23 cellular contexts compared by ENCODE assay signal in genomic region chr17:44601574-44602372, GRCh38. TPM values are rescaled to one million over a fixed set of nuclear protein-coding genes. Genes with fewer than 3 reads are reported as not detected.
DNase-seq lines count a peak whose midpoint lies in the region; ATAC-seq, FAIRE-seq and TF ChIP-seq lines count a peak whose summit lies in the region.
"Had no signal": no experiment of that assay in that cellular context is flagged by ENCODE, and none has a peak within 500 bp of the region (broad histone marks: within the 10 kb centered on the region; RNA-seq: fewer than 3 reads in every experiment).

No MANE protein-coding gene starts in this region.

- H2AK5ac ChIP-seq in H1 (ENCODE audit: low read depth, low read length) = no peak overlapping the region

- H2BK15ac ChIP-seq in H1 (ENCODE audit: low read length) = peak overlapping the region; percentile 81; the same call in 1 of the 2 replicates

- peaks cover 0 to 5% (median 4%) of the 10 kb centered on the region in 11 experiments; a peak in 8 of 22 replicates for H3K9me3 ChIP-seq in BLaER1 treated with 17β-estradiol and CSF1 and Interleukin-3, amounts not matched to agents 10 nM and 100 nM (replicated peaks in 1 of 11)
- H3K9me3 ChIP-seq in MG63 (no peaks in the 10 kb centered on the region), H1 (ENCODE audit: insufficient read depth in 2 of 2, low read depth in 1 of 2, low read length in 1 of 2) (no peaks in the 10 kb centered on the region), neural progenitor cell (ENCODE audit: low read depth) (no peaks in the 10 kb centered on the region)
- H3K9me3 ChIP-seq: gastroesophageal sphincter, ovary, sigmoid colon had no signal

- peak overlapping the region; percentile 1 for H3K27ac Mint-ChIP-seq in neural progenitor cell
- no peak overlapping the region for H3K27ac Mint-ChIP-seq in activated CD4-positive, alpha-beta T cell treated with anti-CD3 and anti-CD28 coated beads, Interleukin-2, amount 10 ng/mL, durations not matched to agents 24 days and 14 days
- H3K27ac Mint-ChIP-seq: activated B cell treated with CpG ODN at 0.5 μM for 24 hours; activated T-cell treated with anti-CD3 and anti-CD28 coated beads, Interleukin-2, amount 50 U/mL, for 72 hours; stimulated activated naive CD8-positive, alpha-beta T cell treated with anti-CD3 and anti-CD28 coated beads, Interleukin-15, Interleukin-2, amounts not matched to agents 100 ng/mL and 50 ng/mL, for 24 hours had no signal

- H3K27ac ChIP-seq in BLaER1 treated with 17β-estradiol and CSF1 and Interleukin-3, amounts not matched to agents 10 nM and 100 nM = peak overlapping the region in 7 of 11 experiments; percentile 53 to 86 (median 71); a peak in 14 of 22 replicates
- H3K27ac ChIP-seq in H1 (ENCODE audit: low read depth, low read length) (no peak overlapping the region), neural progenitor cell (no peak overlapping the region)
- H3K27ac ChIP-seq: gastroesophageal sphincter, ovary, sigmoid colon had no signal

- no peaks in the 10 kb centered on the region for H3K9me3 Mint-ChIP-seq in neural progenitor cell
- no peaks in the 10 kb centered on the region for H3K9me3 Mint-ChIP-seq in activated CD4-positive, alpha-beta T cell treated with anti-CD3 and anti-CD28 coated beads, Interleukin-2, amount 10 ng/mL, durations not matched to agents 24 days and 14 days
- H3K9me3 Mint-ChIP-seq: activated B cell treated with CpG ODN at 0.5 μM for 24 hours; activated naive CD4-positive, alpha-beta T cell treated with anti-CD3 and anti-CD28 coated beads, Interleukin-2, amount 50 U/mL, for 24 hours; activated T-cell treated with anti-CD3 and anti-CD28 coated beads, Interleukin-2, amount 50 U/mL, for 72 hours; stimulated activated naive CD8-positive, alpha-beta T cell treated with anti-CD3 and anti-CD28 coated beads, Interleukin-15, Interleukin-2, amounts not matched to agents 100 ng/mL and 50 ng/mL, for 24 hours; type B pancreatic cell had no signal

- peaks cover 11% of the 10 kb centered on the region for H3F3A ChIP-seq in neural progenitor cell (ENCODE audit: low read depth)

- H3K79me1 ChIP-seq in H1 (ENCODE audit: low read depth, low read length) = no peaks in the 10 kb centered on the region

- no peaks in the 10 kb centered on the region for H3K36me3 ChIP-seq in BLaER1 treated with 17β-estradiol and CSF1 and Interleukin-3, amounts not matched to agents 10 nM and 100 nM
- H3K36me3 ChIP-seq in MG63 = no peaks in the 10 kb centered on the region
- H3K36me3 ChIP-seq in H1 (ENCODE audit: control insufficient read depth in 2 of 4, insufficient read depth in 4 of 4, low read length in 3 of 4) = no peaks in the 10 kb centered on the region
- H3K36me3 ChIP-seq in neural progenitor cell = no peaks in the 10 kb centered on the region
- H3K36me3 ChIP-seq: gastroesophageal sphincter, ovary, sigmoid colon had no signal

- no peak overlapping the region for H3K56ac ChIP-seq in H1 (replicated peaks; ENCODE audit: insufficient read length, low read depth, low read length)

- ATAC-seq in GM21576 (IDR thresholded peaks at IDR 0.05; ENCODE audit: unreplicated experiment) (no peak), GM18502 (IDR thresholded peaks at IDR 0.05; ENCODE audit: poor library complexity, unreplicated experiment) (no peak), GM21390 (IDR thresholded peaks at IDR 0.05; ENCODE audit: unreplicated experiment) (no peak)
- ATAC-seq: activated T-cell treated with anti-CD3 and anti-CD28 coated beads, Interleukin-2, amount 50 U/mL, for 72 hours; gastroesophageal sphincter; left cardiac atrium had no signal

- no peak overlapping the region for H3K4ac ChIP-seq in H1 (replicated peaks; ENCODE audit: insufficient read length, low read depth, low read length)

- no peaks in the 10 kb centered on the region for H3K36me3 Mint-ChIP-seq in neural progenitor cell
- H3K36me3 Mint-ChIP-seq in activated CD4-positive, alpha-beta T cell treated with anti-CD3 and anti-CD28 coated beads, Interleukin-2, amount 10 ng/mL, durations not matched to agents 24 days and 14 days (ENCODE audit: low read depth) = no peaks in the 10 kb centered on the region
- H3K36me3 Mint-ChIP-seq: activated naive CD4-positive, alpha-beta T cell treated with anti-CD3 and anti-CD28 coated beads, Interleukin-2, amount 50 U/mL, for 24 hours; type B pancreatic cell had no signal

- H2BK12ac ChIP-seq in H1 (ENCODE audit: low read depth, low read length) = peak overlapping the region; percentile 60; the same call in 1 of the 2 replicates

- peak overlapping the region in 8 of 11 experiments; percentile 13 to 70 (median 56); a peak in 13 of 22 replicates for H3K9ac ChIP-seq in BLaER1 treated with 17β-estradiol and CSF1 and Interleukin-3, amounts not matched to agents 10 nM and 100 nM
- H3K9ac ChIP-seq in H1 (replicated peaks in 1 of 4; ENCODE audit: extremely low read depth in 1 of 4, low read depth in 3 of 4, low read length in 3 of 4) (no peak overlapping the region), neural progenitor cell (no peak overlapping the region)

- peaks cover 32 to 82% (median 77%) of the 10 kb centered on the region in 10 experiments for H3K4me1 ChIP-seq in BLaER1 treated with 17β-estradiol and CSF1 and Interleukin-3, amounts not matched to agents 10 nM and 100 nM
- H3K4me1 ChIP-seq in H1 (replicated peaks in 1 of 4; ENCODE audit: control insufficient read depth in 3 of 4, insufficient read depth in 4 of 4, low read length in 3 of 4) (peaks cover 5 to 11% (median 9%) of the 10 kb centered on the region in 4 experiments), neural progenitor cell (peaks cover 16% of the 10 kb centered on the region)

- peak overlapping the region; percentile 34 to 96 (median 88) for H3K4me2 ChIP-seq in BLaER1 treated with 17β-estradiol and CSF1 and Interleukin-3, amounts not matched to agents 10 nM and 100 nM
- H3K4me2 ChIP-seq in H1 (ENCODE audit: insufficient read depth in 1 of 2, low read depth in 2 of 2, low read length in 2 of 2) = no peak overlapping the region
- no peak overlapping the region for H3K4me2 ChIP-seq in neural progenitor cell

- H2BK20ac ChIP-seq in H1 (ENCODE audit: low read length) = no peak overlapping the region

- H4K5ac ChIP-seq in H1 (ENCODE audit: insufficient read length, low read depth, low read length) = no peak overlapping the region

- no peak for TF ChIP-seq POLR2A in H1 (IDR thresholded peaks at IDR 0.05; ENCODE audit: control extremely low read depth in 1 of 2, low read depth in 2 of 2, low read length in 2 of 2)

- TF ChIP-seq RAD21 in H1 (IDR thresholded peaks at IDR 0.05 in 1 of 2, conservative IDR thresholded peaks at IDR 0.05 in 1 of 2; ENCODE audit: low read depth in 2 of 2, low read length in 2 of 2) = no peak

- H2BK5ac ChIP-seq in H1 (ENCODE audit: low read depth, low read length) = 0 out of 2 replicates have a peak overlapping the region, but pooled peaks have one; percentile 35

- peaks cover 10% of the 10 kb centered on the region for H3K27me3 Mint-ChIP-seq in neural progenitor cell (ENCODE audit: insufficient read depth, low read depth)
- H3K27me3 Mint-ChIP-seq in activated CD4-positive, alpha-beta T cell treated with anti-CD3 and anti-CD28 coated beads, Interleukin-2, amount 10 ng/mL, durations not matched to agents 24 days and 14 days = peaks cover 10% of the 10 kb centered on the region

- 90% methylated on average over 21 of the region's 25 CpGs; no CpG with 5 or more reads in 1 of the 2 experiments for WGBS in H1 (ENCODE audit: extremely low coverage in 1 of 2, insufficient coverage in 1 of 2, insufficient read length in 1 of 2, insufficient replicate concordance in 2 of 2, low coverage in 1 of 2, low lambda C conversion rate in 2 of 2, missing lambda C conversion rate in 1 of 2), 2 experiments

- intact Hi-C loops in activated CD4-positive, alpha-beta T cell treated with anti-CD3 and anti-CD28 coated beads, Interleukin-2, amount 10 ng/mL, durations not matched to agents 24 days and 14 days (cut with micrococcal nuclease) = no loop called here

- peaks cover 0 to 6% (median 0%) of the 10 kb centered on the region in 11 experiments; a peak in 2 of 22 replicates for H3K27me3 ChIP-seq in BLaER1 treated with 17β-estradiol and CSF1 and Interleukin-3, amounts not matched to agents 10 nM and 100 nM
- H3K27me3 ChIP-seq in MG63 (no peaks in the 10 kb centered on the region), H1 (replicated peaks in 1 of 4; ENCODE audit: control insufficient read depth in 3 of 4, extremely low read depth in 1 of 4, insufficient read depth in 3 of 4, low read length in 3 of 4) (no peaks in the 10 kb centered on the region), neural progenitor cell (no peaks in the 10 kb centered on the region)
- H3K27me3 ChIP-seq: ovary, sigmoid colon had no signal

- H3K18ac ChIP-seq in H1 (ENCODE audit: extremely low read depth, low read length) = peak overlapping the region; percentile 48; the same call in 1 of the 2 replicates

- TF ChIP-seq EP300 in H1 (IDR thresholded peaks at IDR 0.05; ENCODE audit: borderline replicate concordance in 1 of 2, low read depth in 2 of 2, low read length in 2 of 2) = no peak

- CTCF ChIA-PET in H1 (lab: Charles Lee; ENCODE audit: partially characterized antibody) = interaction anchor here (1.1 kb wide), 1 partner anchor 70 kb away, joined by 4 read pairs; no protein-coding TSS in a partner anchor

- no peak for TF ChIP-seq CTCF in H1 (IDR thresholded peaks at IDR 0.05; ENCODE audit: control extremely low read depth in 1 of 3, insufficient read depth in 1 of 3, low read depth in 1 of 3, low read length in 3 of 3)
- no peak for TF ChIP-seq CTCF in neural progenitor cell (IDR thresholded peaks at IDR 0.05)

- no peak for FAIRE-seq in H1 (lab: Jason Lieb, UNC)
- FAIRE-seq: colon, GM12891 had no signal

- H2BK120ac ChIP-seq in H1 (replicated peaks; ENCODE audit: low read depth, low read length) = no peak overlapping the region

- H3K14ac ChIP-seq in H1 (ENCODE audit: insufficient read length) = no peak overlapping the region

- H3K4me1 Mint-ChIP-seq in neural progenitor cell = peaks cover 29% of the 10 kb centered on the region
- no peaks in the 10 kb centered on the region for H3K4me1 Mint-ChIP-seq in activated CD4-positive, alpha-beta T cell treated with anti-CD3 and anti-CD28 coated beads, Interleukin-2, amount 10 ng/mL, durations not matched to agents 24 days and 14 days
- H3K4me1 Mint-ChIP-seq: activated B cell treated with CpG ODN at 0.5 μM for 24 hours; activated naive CD4-positive, alpha-beta T cell treated with anti-CD3 and anti-CD28 coated beads, Interleukin-2, amount 50 U/mL, for 24 hours had no signal

- H2AFZ ChIP-seq in H1 (ENCODE audit: low read length) (no peak overlapping the region; the same call in 1 of the 2 replicates), neural progenitor cell (replicated peaks) (no peak overlapping the region)

- H4K91ac ChIP-seq in H1 (replicated peaks; ENCODE audit: insufficient read length, low read length) = no peak overlapping the region

- H3K4me3 Mint-ChIP-seq in neural progenitor cell = no peak overlapping the region
- no peak overlapping the region for H3K4me3 Mint-ChIP-seq in activated CD4-positive, alpha-beta T cell treated with anti-CD3 and anti-CD28 coated beads, Interleukin-2, amount 10 ng/mL, durations not matched to agents 24 days and 14 days
- H3K4me3 Mint-ChIP-seq: activated B cell treated with CpG ODN at 0.5 μM for 24 hours; activated naive CD4-positive, alpha-beta T cell treated with anti-CD3 and anti-CD28 coated beads, Interleukin-2, amount 50 U/mL, for 24 hours; activated T-cell treated with anti-CD3 and anti-CD28 coated beads, Interleukin-2, amount 50 U/mL, for 72 hours; stimulated activated naive CD8-positive, alpha-beta T cell treated with anti-CD3 and anti-CD28 coated beads, Interleukin-15, Interleukin-2, amounts not matched to agents 100 ng/mL and 50 ng/mL, for 24 hours had no signal

- no peak overlapping the region for H3K23ac ChIP-seq in H1 (ENCODE audit: insufficient read length)

- H4K20me1 ChIP-seq in BLaER1 treated with 17β-estradiol and CSF1 and Interleukin-3, amounts not matched to agents 10 nM and 100 nM = no peaks in the 10 kb centered on the region
- no peaks in the 10 kb centered on the region for H4K20me1 ChIP-seq in H1 (replicated peaks in 1 of 2; ENCODE audit: control insufficient read depth in 1 of 2, insufficient read depth in 2 of 2, low read length in 2 of 2)
- no peaks in the 10 kb centered on the region for H4K20me1 ChIP-seq in neural progenitor cell (ENCODE audit: low read depth)

- POLR2A ChIA-PET in H1 (lab: Charles Lee; ENCODE audit: partially characterized antibody) = no interaction called here

- peak overlapping the region in 3 of 10 experiments; percentile 7 to 9 (median 9); a peak in 3 of 20 replicates for H3K4me3 ChIP-seq in BLaER1 treated with 17β-estradiol and CSF1 and Interleukin-3, amounts not matched to agents 10 nM and 100 nM
- no peak overlapping the region for H3K4me3 ChIP-seq in MG63
- H3K4me3 ChIP-seq in H1 (ENCODE audit: extremely low read depth in 1 of 4, insufficient read depth in 2 of 4, low read depth in 3 of 4, low read length in 4 of 4) = no peak overlapping the region
- no peak overlapping the region for H3K4me3 ChIP-seq in neural progenitor cell
- H3K4me3 ChIP-seq: gastroesophageal sphincter, ovary, sigmoid colon had no signal

- H4K8ac ChIP-seq in H1 (ENCODE audit: extremely low read depth, insufficient read depth, low read length) = no peak overlapping the region; the same call in 1 of the 2 replicates

- no peaks in the 10 kb centered on the region for H3K79me2 ChIP-seq in H1 (ENCODE audit: control insufficient read depth in 1 of 2, insufficient read depth in 2 of 2, low read length in 2 of 2)
- no peaks in the 10 kb centered on the region for H3K79me2 ChIP-seq in neural progenitor cell (ENCODE audit: low read depth)

- no peaks in the 10 kb centered on the region; the same call in 1 of the 2 replicates for H3K23me2 ChIP-seq in H1 (ENCODE audit: low read depth, low read length)

- DNase-seq in MG63 (peak; percentile 49), H1 (ENCODE audit: low read depth in 1 of 2, low spot score in 2 of 2) (no peak), neural progenitor cell (ENCODE audit: low spot score) (no peak)
- no peak for DNase-seq in activated CD4-positive, alpha-beta T cell treated with anti-CD3 and anti-CD28 coated beads, Interleukin-2, amount 10 ng/mL, durations not matched to agents 24 days and 14 days
- DNase-seq: activated B cell treated with CpG ODN at 0.5 μM for 24 hours; activated T-cell treated with anti-CD3 and anti-CD28 coated beads, Interleukin-2, amount 50 U/mL, for 72 hours; GDM1; left cardiac atrium; MV-4-11; NCI-H524 treated with DMSO at 0.1 percent for 48 hours; ovary; sigmoid colon; stimulated activated CD4-positive, alpha-beta T cell treated with anti-CD3 and anti-CD28 coated beads, Interleukin-1b, Interleukin-23, amount 100 ng/mL, for 48 hours had no signal

RNA-seq across cellular contexts. Expression of gene FZD2, which starts 44.5 kb away (rescaled TPM):
- total RNA-seq in MG63 (2014; rRNA removed; shearing (Covaris generic); ENCODE audit: low replicate concordance) = 29.6 and 46.3 TPM in 2 replicates
- 17.0 and 17.6 TPM in 2 replicates for total RNA-seq in H1 (2021; fragmentation: NEBNext Ultra II Directional; extraction: Animal tissue kit (Norgen Biotek cat#: 25700))
- 86.7 and 93.6 TPM in 2 replicates for polyA plus RNA-seq in H1 (2011; rRNA removed)
- 41.3 TPM for polyA plus RNA-seq in H1 (2011; cell fraction: cytosol; rRNA removed)
- polyA plus RNA-seq in H1 (2011; cell fraction: nucleus; rRNA removed) = 37.7 TPM
- 21.7 to 33.8 TPM (median 32.4 TPM) in 4 replicates for polyA plus RNA-seq in H1 (2012, experiment 1 of 2)
- polyA plus RNA-seq in H1 (2012, experiment 2 of 2) = 30.9 TPM
- polyA plus RNA-seq in H1 (2013, experiment 1 of 2) = 12.3 TPM
- 12.0 TPM for polyA plus RNA-seq in H1 (2013, experiment 2 of 2)
- polyA minus RNA-seq in H1 (2011; rRNA and poly(A)+ RNA removed) = 22.5 and 38.9 TPM in 2 replicates
- polyA minus RNA-seq in H1 (2011; cell fraction: cytosol; rRNA and poly(A)+ RNA removed) = 37.7 TPM
- 23.6 TPM for polyA minus RNA-seq in H1 (2011; cell fraction: nucleus; rRNA and poly(A)+ RNA removed)
- 56.6 and 188 TPM in 2 replicates for total RNA-seq in neural progenitor cell (ENCODE audit: low replicate concordance)
- not detected in 2 replicates for total RNA-seq in activated CD4-positive, alpha-beta T cell treated with anti-CD3 and anti-CD28 coated beads, Interleukin-2, amount 10 ng/mL, durations not matched to agents 24 days and 14 days

RNA-seq across cellular contexts. Expression of gene MEIOC, which starts 54.5 kb away (rescaled TPM):
- total RNA-seq in MG63 (2014; rRNA removed; shearing (Covaris generic); ENCODE audit: low replicate concordance) = 0.95 TPM in 1 of 2 replicates, not detected in the other
- total RNA-seq in H1 (2021; fragmentation: NEBNext Ultra II Directional; extraction: Animal tissue kit (Norgen Biotek cat#: 25700)) = 3.6 and 4.8 TPM in 2 replicates
- 3.0 and 4.2 TPM in 2 replicates for polyA plus RNA-seq in H1 (2011; rRNA removed)
- 3.7 TPM for polyA plus RNA-seq in H1 (2011; cell fraction: cytosol; rRNA removed)
- polyA plus RNA-seq in H1 (2011; cell fraction: nucleus; rRNA removed) = 1.7 TPM
- 2.0 to 4.6 TPM (median 4.2 TPM) in 4 replicates for polyA plus RNA-seq in H1 (2012, experiment 1 of 2)
- 0.51 TPM for polyA plus RNA-seq in H1 (2012, experiment 2 of 2)
- 2.4 TPM for polyA plus RNA-seq in H1 (2013, experiment 1 of 2)
- 2.5 TPM for polyA plus RNA-seq in H1 (2013, experiment 2 of 2)
- 4.6 and 17.2 TPM in 2 replicates for polyA minus RNA-seq in H1 (2011; rRNA and poly(A)+ RNA removed)
- polyA minus RNA-seq in H1 (2011; cell fraction: cytosol; rRNA and poly(A)+ RNA removed) = 10.7 TPM
- 13.1 TPM for polyA minus RNA-seq in H1 (2011; cell fraction: nucleus; rRNA and poly(A)+ RNA removed)
- 15.1 and 22.0 TPM in 2 replicates for total RNA-seq in neural progenitor cell (ENCODE audit: low replicate concordance)
- 0.14 and 0.42 TPM in 2 replicates for total RNA-seq in activated CD4-positive, alpha-beta T cell treated with anti-CD3 and anti-CD28 coated beads, Interleukin-2, amount 10 ng/mL, durations not matched to agents 24 days and 14 days
- total RNA-seq: ovary had no signal

Comparison
In these comparisons a context has a peak if more than half of its experiments do, and no peak if none do; other contexts are left out.
1. H3K27ac ChIP-seq: peak in BLaER1 treated with 17β-estradiol and CSF1 and Interleukin-3, amounts not matched to agents 10 nM and 100 nM (7 of 11); none in H1 (single experiment) and neural progenitor cell (single experiment).
2. H3K4me2 ChIP-seq: peak in BLaER1 treated with 17β-estradiol and CSF1 and Interleukin-3, amounts not matched to agents 10 nM and 100 nM (11 of 11); none in H1 (0 of 2) and neural progenitor cell (single experiment).
3. H3K9ac ChIP-seq: peak in BLaER1 treated with 17β-estradiol and CSF1 and Interleukin-3, amounts not matched to agents 10 nM and 100 nM (8 of 11); none in H1 (0 of 4) and neural progenitor cell (single experiment).
4. RNA of gene FZD2, which starts 44.5 kb away (total RNA-seq): 56.6 to 188 TPM in neural progenitor cell, 29.6 to 46.3 TPM in MG63 and 17.0 to 17.6 TPM in H1; not detected in activated CD4-positive, alpha-beta T cell treated with anti-CD3 and anti-CD28 coated beads, Interleukin-2, amount 10 ng/mL, durations not matched to agents 24 days and 14 days; every median in the first group is over 10 times any median in the second.